30 cellular contexts compared by ENCODE assay signal in genomic region chr4:100799767-100800539, GRCh38.
"Had no signal": no experiment of that assay in that cellular context is flagged by ENCODE, and none has a peak within 500 bp of the region (broad histone marks: within the 10 kb centered on the region; RNA-seq: fewer than 3 reads in every experiment).

No MANE protein-coding gene starts in this region.

- H3K9me3 ChIP-seq: lower lobe of right lung, pancreas, psoas muscle, right atrium auricular region, suprapubic skin, tibial nerve had no signal

- ATAC-seq: activated naive CD8-positive, alpha-beta T cell treated with anti-CD3 and anti-CD28 coated beads, Interleukin-2, amount 50 U/mL, for 24 hours; activated T-helper 17 cell treated with anti-CD3 and anti-CD28 coated beads, Interleukin-2, amount 50 U/mL, for 72 hours; effector memory CD8-positive, alpha-beta T cell; heart right ventricle; left lung; lower lobe of right lung; pancreas; psoas muscle; stimulated activated naive B cell treated with anti-CD40 and anti-IgM and Interleukin-4, amounts not matched to agents 10 μg/mL and 1 μg/mL and 100 μg/mL, for 72 hours had no signal

- H3K4me3 ChIP-seq: heart right ventricle, left lung, lower lobe of right lung, pancreas, psoas muscle, right atrium auricular region, suprapubic skin, tibial nerve had no signal

- DNase-seq: activated CD4-positive, alpha-beta memory T cell treated with anti-CD3 and anti-CD28 coated beads, Interleukin-2, amount 10 ng/mL, durations not matched to agents 7 days and 5 days; activated CD4-positive, alpha-beta T cell treated with anti-CD3 and anti-CD28 coated beads for 1 hour; activated CD4-positive, alpha-beta T cell treated with anti-CD3 and anti-CD28 coated beads, Interleukin-2, amount 10 ng/mL, durations not matched to agents 7 days and 5 days; activated CD8-positive, alpha-beta memory T cell treated with anti-CD3 and anti-CD28 coated beads, Interleukin-2, amount 50 U/mL, for 48 hours; activated naive CD8-positive, alpha-beta T cell treated with anti-CD3 and anti-CD28 coated beads, Interleukin-2, amount 50 U/mL, for 24 hours; activated T-cell treated with anti-CD3 and anti-CD28 coated beads, Interleukin-2, amount 50 U/mL, for 24 hours; amygdala; caudate nucleus; cortex of kidney; effector memory CD8-positive, alpha-beta T cell; erythroblast; foreskin melanocyte; heart right ventricle; left lung; lower lobe of right lung; mesenchymal stem cell; nephron progenitor cell; nucleus accumbens; pancreas; psoas muscle; stimulated activated CD4-positive, alpha-beta T cell treated with anti-CD3 and anti-CD28 coated beads, Interleukin-15, amount 100 ng/mL, for 24 hours; stimulated activated CD4-positive, alpha-beta T cell treated with anti-CD3 and anti-CD28 coated beads, Interleukin-2, amount 100 ng/mL, for 24 hours; stimulated activated naive B cell treated with anti-CD40 and anti-IgM and Interleukin-4, amounts not matched to agents 10 μg/mL and 1 μg/mL and 100 μg/mL, for 72 hours; WERI-Rb-1 had no signal

- H3K36me3 ChIP-seq: heart right ventricle, left lung, lower lobe of right lung, pancreas, right atrium auricular region, suprapubic skin, tibial nerve, WERI-Rb-1 had no signal

- H3K4me1 ChIP-seq: heart right ventricle, left lung, lower lobe of right lung, pancreas, psoas muscle, right atrium auricular region had no signal

- H3K27ac ChIP-seq: heart right ventricle, left lung, lower lobe of right lung, pancreas, psoas muscle, right atrium auricular region, suprapubic skin, tibial nerve, WERI-Rb-1 had no signal

- FAIRE-seq: islet of Langerhans, pancreas, TTC549 had no signal

- H3K27me3 ChIP-seq: heart right ventricle, left lung, pancreas, right atrium auricular region, suprapubic skin, tibial nerve had no signal
